In the genomic region with DNA sequence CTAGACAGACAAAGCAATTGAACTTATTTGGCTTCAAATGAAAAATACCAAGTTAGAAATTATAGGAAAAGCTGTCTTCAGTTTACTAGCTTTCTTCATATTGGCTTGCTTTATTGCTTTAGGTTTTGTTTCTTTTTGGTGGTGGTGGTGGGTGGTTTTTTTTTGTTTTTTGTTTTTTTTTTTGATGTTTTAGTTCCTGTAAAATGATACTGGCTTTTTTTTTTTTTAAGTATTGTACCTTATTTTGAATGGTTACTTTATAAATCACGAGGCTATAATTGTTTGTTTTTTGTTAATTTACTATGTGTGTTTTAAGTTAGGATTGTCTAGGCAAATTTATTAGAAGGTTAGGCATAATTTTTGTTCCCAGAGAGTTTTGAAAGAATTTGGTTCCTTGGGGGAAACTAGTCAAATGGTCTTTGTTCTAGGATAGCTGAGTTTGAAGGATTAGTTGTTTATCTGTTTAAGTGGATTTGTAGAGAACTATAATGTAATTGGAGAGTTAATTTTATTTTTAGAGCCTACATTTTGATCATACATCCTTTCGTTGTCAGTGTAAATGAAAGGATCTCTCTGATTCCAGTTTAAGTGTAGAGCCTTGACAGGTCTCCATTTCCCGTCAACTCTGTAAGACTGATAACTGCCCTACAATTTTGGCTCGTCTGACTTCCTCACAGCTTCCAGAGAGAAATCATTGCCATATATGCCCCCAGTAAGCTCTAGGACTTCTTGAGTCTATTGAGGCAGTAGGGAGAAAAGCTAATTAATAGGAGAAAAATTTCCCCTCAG, we compare ENCODE assay signal across 9 cellular contexts. TPM values are rescaled to one million over a fixed set of nuclear protein-coding genes. Genes with fewer than 3 reads are reported as not detected.
DNase-seq lines count a peak whose midpoint lies in the region; ATAC-seq and TF ChIP-seq lines count a peak whose summit lies in the region.
"Had no signal": no experiment of that assay in that cellular context is flagged by ENCODE, and none has a peak within 500 bp of the region (broad histone marks: within the 10 kb centered on the region; RNA-seq: fewer than 3 reads in every experiment).

No MANE protein-coding gene starts in this region.

- H2BK20ac ChIP-seq in H9 (ENCODE audit: low read depth, low read length, poor library complexity, severe bottlenecking): no peak overlapping the region

- H3T11ph ChIP-seq in H9 (ENCODE audit: low read length): no peak overlapping the region

- H3K27ac Mint-ChIP-seq in H9: peak overlapping the region in 2 of 3 experiments; percentile 5 to 68; a peak in 4 of 7 replicates

- H3K79me2 ChIP-seq in H9 (ENCODE audit: insufficient read depth, low read length) (peaks cover 40% of the 10 kb centered on the region; the same call in 1 of the 2 replicates), fibroblast of lung (ENCODE audit: control insufficient read depth, insufficient read depth, low read length) (peaks cover 86% of the 10 kb centered on the region)

- peaks cover 30 to 40% of the 10 kb centered on the region in 2 experiments for H3K4me1 Mint-ChIP-seq in H9

- no peak overlapping the region for H3K4ac ChIP-seq in H9 (ENCODE audit: low read depth, low read length)

- no peak overlapping the region for H3K14ac ChIP-seq in H9 (ENCODE audit: insufficient read depth, low read length)

- H3K27me3 ChIP-seq in H9 (ENCODE audit: insufficient read depth, low read length) (no peaks in the 10 kb centered on the region), SJCRH30 (no peaks in the 10 kb centered on the region), fibroblast of lung (ENCODE audit: control insufficient read depth, insufficient read depth, low read length) (no peaks in the 10 kb centered on the region), skeletal muscle tissue (ENCODE audit: control insufficient read depth in 3 of 3, insufficient read depth in 3 of 3, low read length in 3 of 3) (no peaks in the 10 kb centered on the region)

- H4K5ac ChIP-seq in H9 (ENCODE audit: insufficient read length, low read depth, low read length): no peak overlapping the region

- H2BK5ac ChIP-seq in H9 (ENCODE audit: insufficient read length, low read length): no peak overlapping the region

- H3K9me3 Mint-ChIP-seq in H9: peaks cover 2 to 6% of the 10 kb centered on the region in 2 experiments; a peak in 4 of 5 replicates

- H3K4me1 ChIP-seq in H9 (ENCODE audit: insufficient read depth, low read length) (no peaks in the 10 kb centered on the region), SJCRH30 (peaks cover 15% of the 10 kb centered on the region), fibroblast of lung (ENCODE audit: control insufficient read depth, extremely low read depth, insufficient read depth, low read length) (peaks cover 6% of the 10 kb centered on the region), skeletal muscle tissue (ENCODE audit: control insufficient read depth in 3 of 3, insufficient read depth in 3 of 3, low read length in 3 of 3) (peaks cover 16 to 33% (median 25%) of the 10 kb centered on the region in 3 donors)

- no peak for TF ChIP-seq CTCF in H9 (conservative IDR thresholded peaks at IDR 0.05)
- no peak for TF ChIP-seq CTCF in fibroblast of lung (conservative IDR thresholded peaks at IDR 0.05 in 1 of 2, IDR thresholded peaks at IDR 0.05 in 1 of 2; ENCODE audit: low read depth in 1 of 2, low read length in 2 of 2)

- H2AK5ac ChIP-seq in H9 (ENCODE audit: insufficient read length, low read length): no peak overlapping the region

- H3K27me3 Mint-ChIP-seq in H9 (ENCODE audit: low read depth): no peaks in the 10 kb centered on the region; the same call in 1 of the 2 replicates

- no CpG with 5 or more reads among the region's 4 CpGs for WGBS in H9 (ENCODE audit: extremely low coverage, insufficient read length, low lambda C conversion rate)

- peak overlapping the region; percentile 92 for H3K4me3 ChIP-seq in SJCRH30
- H3K4me3 ChIP-seq in fibroblast of lung (replicated peaks in 1 of 4; ENCODE audit: control extremely low read depth in 1 of 4, insufficient read depth in 1 of 4, low read depth in 3 of 4, low read length in 4 of 4): peak overlapping the region; percentile 71 to 100 (median 83)
- H3K4me3 ChIP-seq in skeletal muscle tissue (ENCODE audit: low read length in 3 of 3): peak overlapping the region; percentile 41 to 96 (median 93)

- H3K36me3 ChIP-seq in SJCRH30 (0 out of 2 replicates have a peak, but pooled peaks cover 6% of the 10 kb centered on the region), fibroblast of lung (ENCODE audit: control insufficient read depth, insufficient read depth, low read length) (no peaks in the 10 kb centered on the region), skeletal muscle tissue (ENCODE audit: control insufficient read depth in 3 of 3, insufficient read depth in 3 of 3, low read length in 3 of 3) (peaks cover 0 to 8% (median 0%) of the 10 kb centered on the region in 3 donors)

- H3K27ac ChIP-seq in H9 (ENCODE audit: insufficient read length, low read depth, low read length) (no peak overlapping the region), SJCRH30 (no peak overlapping the region), fibroblast of lung (ENCODE audit: insufficient read depth, low read length) (peak overlapping the region; percentile 26), skeletal muscle tissue (ENCODE audit: low read depth, low read length) (peak overlapping the region; percentile 95)

- H3K56ac ChIP-seq in H9 (ENCODE audit: insufficient read length, low read depth, low read length): no peak overlapping the region

- no peaks in the 10 kb centered on the region for H3K9me3 ChIP-seq in H9 (ENCODE audit: control insufficient read depth, low read depth, low read length)
- H3K9me3 ChIP-seq in SJCRH30 (replicated peaks): no peaks in the 10 kb centered on the region
- H3K9me3 ChIP-seq in fibroblast of lung (ENCODE audit: control insufficient read depth, insufficient read depth, low read depth, low read length): no peaks in the 10 kb centered on the region
- no peaks in the 10 kb centered on the region for H3K9me3 ChIP-seq in skeletal muscle tissue (ENCODE audit: control insufficient read depth in 3 of 3, low read length in 3 of 3)

- no peak overlapping the region for H3K23ac ChIP-seq in H9 (ENCODE audit: insufficient read length, low read depth, low read length)

- no peak overlapping the region for H2BK15ac ChIP-seq in H9 (ENCODE audit: low read depth, low read length)

- H4K20me1 ChIP-seq in H9 (ENCODE audit: control insufficient read depth, insufficient read depth, insufficient read length): no peaks in the 10 kb centered on the region
- H4K20me1 ChIP-seq in fibroblast of lung (ENCODE audit: control insufficient read depth, extremely low read depth, insufficient read depth, low read length): peaks cover 3% of the 10 kb centered on the region

- H4K91ac ChIP-seq in H9 (ENCODE audit: insufficient read length, low read depth, low read length): no peak overlapping the region

- intact Hi-C loops in posterior cingulate gyrus (cut with DNase I): no loop called here

- H2BK12ac ChIP-seq in H9 (ENCODE audit: insufficient read length, low read depth, low read length): no peak overlapping the region

- H4K8ac ChIP-seq in H9 (replicated peaks; ENCODE audit: insufficient read length, low read depth, low read length): no peak overlapping the region

- no peak overlapping the region for H2BK120ac ChIP-seq in H9 (ENCODE audit: low read depth, low read length, poor library complexity, severe bottlenecking)

- H3K36me3 Mint-ChIP-seq in H9 (ENCODE audit: insufficient read depth in 1 of 3, low read depth in 3 of 3): peaks cover 1 to 27% (median 7%) of the 10 kb centered on the region in 3 experiments; a peak in 6 of 7 replicates

- no peaks in the 10 kb centered on the region for H3K79me1 ChIP-seq in H9 (ENCODE audit: insufficient read depth, low read depth, low read length, poor library complexity, severe bottlenecking)

- H3K18ac ChIP-seq in H9 (ENCODE audit: insufficient read length, low read depth, low read length): no peak overlapping the region

- ATAC-seq in HG03457 (IDR thresholded peaks at IDR 0.05; ENCODE audit: unreplicated experiment) (no peak), GM18517 (IDR thresholded peaks at IDR 0.05; ENCODE audit: unreplicated experiment) (no peak)

- peak overlapping the region; percentile 99 to 100 for H3K4me3 Mint-ChIP-seq in H9

- peaks cover 4% of the 10 kb centered on the region for H3K23me2 ChIP-seq in H9 (ENCODE audit: insufficient read length, low read depth, low read length, poor library complexity, severe bottlenecking)

- H3K4me2 ChIP-seq in H9 (ENCODE audit: insufficient read depth, insufficient read length, low read length): no peak overlapping the region
- peak overlapping the region; percentile 95 for H3K4me2 ChIP-seq in fibroblast of lung (ENCODE audit: extremely low read depth, insufficient read depth, low read length)

- H3K9ac ChIP-seq in H9 (ENCODE audit: extremely low read depth, insufficient read length, low read length): no peak overlapping the region
- no peak overlapping the region for H3K9ac ChIP-seq in fibroblast of lung (ENCODE audit: insufficient read depth, low read length)
- H3K9ac ChIP-seq in skeletal muscle tissue (ENCODE audit: low read depth in 1 of 3, low read length in 3 of 3): peak overlapping the region; percentile 52 to 71 (median 55)

- DNase-seq in H9 (no peak), SJCRH30 (no peak), fibroblast of lung (ENCODE audit: low read depth in 2 of 2) (no peak), posterior cingulate gyrus (no peak), ecto neural progenitor cell (ENCODE audit: low spot score) (no peak)
- DNase-seq: NCI-H510A treated with DMSO at 0.1 percent for 48 hours had no signal

- no peak overlapping the region for H2AFZ ChIP-seq in H9 (ENCODE audit: low read length)
- H2AFZ ChIP-seq in fibroblast of lung (ENCODE audit: low read length): no peak overlapping the region

RNA-seq across cellular contexts. Expression of a gene that starts 3.5 kb away (rescaled TPM):
- total RNA-seq in H9 (2021) (34.2 and 38.2 TPM in 2 replicates), fibroblast of lung (80.9 and 95.0 TPM in 2 replicates), skeletal muscle tissue (59.0 TPM)
- 50.1 and 68.3 TPM in 2 replicates for total RNA-seq in SJCRH30 (2014; rRNA removed; shearing (Covaris generic))
- polyA plus RNA-seq in fibroblast of lung: 6.7 and 7.5 TPM in 2 replicates
- 27.7 and 40.7 TPM in 2 replicates for polyA plus RNA-seq in fibroblast of lung (2012)
- 49.3 and 55.3 TPM in 2 replicates for polyA minus RNA-seq in fibroblast of lung (ENCODE audit: low replicate concordance)

Comparison
In these comparisons a context has a peak if more than half of its experiments do, and no peak if none do; other contexts are left out.
1. H3K27ac ChIP-seq: peak in fibroblast of lung (single experiment) and skeletal muscle tissue (single experiment); none in H9 (single experiment) and SJCRH30 (single experiment).
2. H3K9ac ChIP-seq: peak in skeletal muscle tissue (3 of 3); none in H9 (single experiment) and fibroblast of lung (single experiment).
3. Peak in every context shown above with its lines, with median percentiles within 50 percentile points of each other: H3K4me3 ChIP-seq.